Comparison of ENCODE assay signal across 19 cellular contexts in the genomic region with DNA sequence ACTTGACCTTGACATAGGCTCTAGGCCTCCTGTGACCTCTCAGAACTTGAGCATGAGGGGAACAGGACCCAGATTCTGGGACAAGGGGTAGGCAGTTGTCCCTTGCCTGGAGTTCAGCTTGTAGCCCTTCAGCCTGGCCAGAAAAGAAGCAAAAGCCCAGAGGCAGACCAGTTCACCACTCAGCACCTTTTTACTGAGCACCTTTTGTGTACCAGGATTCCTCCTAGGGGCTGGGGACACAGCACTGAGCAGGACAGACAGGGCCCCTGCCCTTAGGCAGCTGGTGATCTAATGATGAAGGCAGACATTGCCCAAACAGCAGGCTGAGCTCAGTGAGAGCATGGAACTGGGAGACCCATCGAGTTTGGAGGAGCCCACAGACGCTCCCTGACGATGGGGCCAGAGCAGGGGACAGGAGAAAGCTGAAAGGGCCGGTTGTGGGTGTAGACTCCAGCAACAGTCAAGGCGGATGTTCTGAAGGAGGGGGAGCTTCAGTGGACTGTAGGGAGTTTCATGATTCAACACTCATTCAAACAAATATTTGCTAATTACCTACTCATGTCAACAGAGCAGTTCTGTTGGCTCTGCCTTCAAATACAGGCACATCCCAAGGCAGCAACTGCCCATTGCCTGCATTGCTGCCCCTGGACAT. TPM values are rescaled to one million over a fixed set of nuclear protein-coding genes. Genes with fewer than 3 reads are reported as not detected.
DNase-seq lines count a peak whose midpoint lies in the region; ATAC-seq and TF ChIP-seq lines count a peak whose summit lies in the region.
"Had no signal": no experiment of that assay in that cellular context is flagged by ENCODE, and none has a peak within 500 bp of the region (broad histone marks: within the 10 kb centered on the region; RNA-seq: fewer than 3 reads in every experiment).

No MANE protein-coding gene starts in this region.

- H3K4me1 Mint-ChIP-seq in WTC11 (no peaks in the 10 kb centered on the region; the same call in 1 of the 2 replicates), natural killer cell (peaks cover 7 to 23% of the 10 kb centered on the region in 2 donors)

- no peak for TF ChIP-seq POLR2A in esophagus squamous epithelium (IDR thresholded peaks at IDR 0.05)
- TF ChIP-seq POLR2A in GM18505 (IDR thresholded peaks at IDR 0.05; ENCODE audit: borderline replicate concordance, extremely low read depth, insufficient read depth, insufficient read length) = no peak

- no peaks in the 10 kb centered on the region for H3K27me3 Mint-ChIP-seq in WTC11 (ENCODE audit: low read depth)
- no peaks in the 10 kb centered on the region for H3K27me3 Mint-ChIP-seq in natural killer cell (ENCODE audit: low read depth in 2 of 2)

- TF ChIP-seq CTCF in 22Rv1 (IDR thresholded peaks at IDR 0.05) (no peak), WTC11 (IDR thresholded peaks at IDR 0.05) (no peak), natural killer cell (IDR thresholded peaks at IDR 0.05) (no peak), esophagus squamous epithelium (IDR thresholded peaks at IDR 0.05) (no peak)

- no peaks in the 10 kb centered on the region for H3K36me3 ChIP-seq in esophagus squamous epithelium
- H3K36me3 ChIP-seq: right lobe of liver had no signal

- H3K4me3 ChIP-seq in esophagus squamous epithelium = no peak overlapping the region
- H3K4me3 ChIP-seq: right lobe of liver had no signal

- peaks cover 0 to 1% (median 0%) of the 10 kb centered on the region in 3 donors for H3K4me1 ChIP-seq in esophagus squamous epithelium
- H3K4me1 ChIP-seq: right lobe of liver had no signal

- POLR2A ChIA-PET in WTC11 (lab: Charles Lee) = no interaction called here

- H3K27ac ChIP-seq in 22Rv1 = peak overlapping the region; percentile 85
- H3K27ac ChIP-seq in esophagus squamous epithelium = no peak overlapping the region
- H3K27ac ChIP-seq: right lobe of liver had no signal

- H3K9me3 Mint-ChIP-seq in WTC11 (no peaks in the 10 kb centered on the region), natural killer cell (no peaks in the 10 kb centered on the region)
- H3K9me3 Mint-ChIP-seq: IgD-negative memory B cell; T-helper 1 cell treated with Interleukin-12 subunit alpha and Interleukin-12 subunit beta and Interleukin-4 antibody, amounts not matched to agents 30 μg/mL and 1 μg/mL, for 36 hours had no signal

- ATAC-seq in WTC11 (no peak), natural killer cell (no peak), GM18505 (IDR thresholded peaks at IDR 0.05; ENCODE audit: unreplicated experiment) (no peak), GM18511 (IDR thresholded peaks at IDR 0.05; ENCODE audit: unreplicated experiment) (no peak)
- ATAC-seq: left cardiac atrium had no signal

- CTCF ChIA-PET in WTC11 (lab: Charles Lee) = interaction anchor here (0.6 to 0.7 kb wide), 2 partner anchors 8 to 61 kb away, joined by 3 read pairs; no protein-coding TSS in a partner anchor

- no peaks in the 10 kb centered on the region for H3K27me3 ChIP-seq in esophagus squamous epithelium
- H3K27me3 ChIP-seq: right lobe of liver had no signal

- no peaks in the 10 kb centered on the region for H3K9me3 ChIP-seq in esophagus squamous epithelium
- H3K9me3 ChIP-seq: right lobe of liver had no signal

- 77 to 87% methylated on average over 5 of the region's 5 CpGs for WGBS in esophagus squamous epithelium, 2 donors

- peaks cover 4% of the 10 kb centered on the region; the same call in 1 of the 2 replicates for H3K36me3 Mint-ChIP-seq in WTC11
- no peaks in the 10 kb centered on the region for H3K36me3 Mint-ChIP-seq in natural killer cell
- H3K36me3 Mint-ChIP-seq: IgD-negative memory B cell had no signal

- no peak overlapping the region for H3K4me3 Mint-ChIP-seq in WTC11
- no peak overlapping the region for H3K4me3 Mint-ChIP-seq in natural killer cell
- H3K4me3 Mint-ChIP-seq: IgD-negative memory B cell; T-helper 1 cell treated with Interleukin-12 subunit alpha and Interleukin-12 subunit beta and Interleukin-4 antibody, amounts not matched to agents 30 μg/mL and 1 μg/mL, for 36 hours had no signal

- DNase-seq in ELF-1 (ENCODE audit: low read depth, low spot score) (peak; percentile 53), WTC11 (ENCODE audit: low spot score) (no peak), natural killer cell (no peak), AG20443 (ENCODE audit: low spot score) (no peak), esophagus squamous epithelium (lab: John Stamatoyannopoulos, UW) (no peak)
- DNase-seq: activated CD4-positive, CD25-positive, alpha-beta regulatory T cell; left cardiac atrium; MV-4-11; NK-92 treated with Interleukin-12 subunit alpha and Interleukin-12 subunit beta, amount 100 ng/mL, for 24 hours; nucleus accumbens; Right ventricle myocardium superior had no signal

- intact Hi-C loops in natural killer cell (cut with micrococcal nuclease) = no loop called here
- intact Hi-C loops in esophagus squamous epithelium (cut with DNase I) = no loop called here

- H3K27ac Mint-ChIP-seq in WTC11 = no peak overlapping the region
- peak overlapping the region; percentile 66 to 68 for H3K27ac Mint-ChIP-seq in natural killer cell
- H3K27ac Mint-ChIP-seq: T-helper 1 cell treated with Interleukin-12 subunit alpha and Interleukin-12 subunit beta and Interleukin-4 antibody, amounts not matched to agents 30 μg/mL and 1 μg/mL, for 36 hours had no signal

TF ChIP-seq in WTC11, 78 proteins besides CTCF, POLR2A, EP300 and RAD21:
- TF ChIP-seq, protein P1, sequence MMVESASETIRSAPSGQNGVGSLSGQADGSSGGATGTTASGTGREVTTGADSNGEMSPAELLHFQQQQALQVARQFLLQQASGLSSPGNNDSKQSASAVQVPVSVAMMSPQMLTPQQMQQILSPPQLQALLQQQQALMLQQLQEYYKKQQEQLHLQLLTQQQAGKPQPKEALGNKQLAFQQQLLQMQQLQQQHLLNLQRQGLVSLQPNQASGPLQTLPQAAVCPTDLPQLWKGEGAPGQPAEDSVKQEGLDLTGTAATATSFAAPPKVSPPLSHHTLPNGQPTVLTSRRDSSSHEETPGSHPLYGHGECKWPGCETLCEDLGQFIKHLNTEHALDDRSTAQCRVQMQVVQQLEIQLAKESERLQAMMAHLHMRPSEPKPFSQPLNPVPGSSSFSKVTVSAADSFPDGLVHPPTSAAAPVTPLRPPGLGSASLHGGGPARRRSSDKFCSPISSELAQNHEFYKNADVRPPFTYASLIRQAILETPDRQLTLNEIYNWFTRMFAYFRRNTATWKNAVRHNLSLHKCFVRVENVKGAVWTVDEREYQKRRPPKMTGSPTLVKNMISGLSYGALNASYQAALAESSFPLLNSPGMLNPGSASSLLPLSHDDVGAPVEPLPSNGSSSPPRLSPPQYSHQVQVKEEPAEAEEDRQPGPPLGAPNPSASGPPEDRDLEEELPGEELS (CRISPR knock-in tag; IDR thresholded peaks at IDR 0.05) = no peak
- TF ChIP-seq GABPB1 (CRISPR knock-in tag; IDR thresholded peaks at IDR 0.05) = 0 out of 2 replicates have a peak, but pooled peaks have one; percentile 49

RNA-seq across cellular contexts. Expression of gene SBK1, which starts 32.0 kb away (rescaled TPM):
- 79.4 to 85.7 TPM (median 82.6 TPM) in 3 replicates for total RNA-seq in WTC11 (2021)
- total RNA-seq in natural killer cell = 10 to 100 TPM; 59.3 to 60.9 (median 59.8) TPM
- under 1 TPM; 0.29 to 0.95 (median 0.48) TPM for total RNA-seq in esophagus squamous epithelium
- total RNA-seq: fibroblast of villous mesenchyme had no signal

RNA-seq across cellular contexts. Expression of gene NPIPB6, which starts 38.9 kb away (rescaled TPM):
- total RNA-seq in WTC11 (2021) = 0.83 to 2.6 TPM (median 2.5 TPM) in 3 replicates
- total RNA-seq in natural killer cell = 1 to 10 TPM in 2 of 3 donors, not detected in 1; 4.1 to 5.7 TPM
- 1 to 10 TPM in 3 of 4 donors, under 1 TPM in 1; 0.21 to 3.8 (median 2.1) TPM for total RNA-seq in esophagus squamous epithelium
- total RNA-seq: fibroblast of villous mesenchyme, mononuclear cell had no signal

Comparison
In these comparisons a context has a peak if more than half of its experiments do, and no peak if none do; other contexts are left out.
1. RNA of gene SBK1, which starts 32.0 kb away (total RNA-seq): 79.4 to 85.7 TPM in WTC11 and 59.3 to 60.9 TPM in natural killer cell; 0.29 to 0.95 TPM in esophagus squamous epithelium; every median in the first group is over 10 times any median in the second.